ENCODE assay signal across 8 cellular contexts in the genomic region with DNA sequence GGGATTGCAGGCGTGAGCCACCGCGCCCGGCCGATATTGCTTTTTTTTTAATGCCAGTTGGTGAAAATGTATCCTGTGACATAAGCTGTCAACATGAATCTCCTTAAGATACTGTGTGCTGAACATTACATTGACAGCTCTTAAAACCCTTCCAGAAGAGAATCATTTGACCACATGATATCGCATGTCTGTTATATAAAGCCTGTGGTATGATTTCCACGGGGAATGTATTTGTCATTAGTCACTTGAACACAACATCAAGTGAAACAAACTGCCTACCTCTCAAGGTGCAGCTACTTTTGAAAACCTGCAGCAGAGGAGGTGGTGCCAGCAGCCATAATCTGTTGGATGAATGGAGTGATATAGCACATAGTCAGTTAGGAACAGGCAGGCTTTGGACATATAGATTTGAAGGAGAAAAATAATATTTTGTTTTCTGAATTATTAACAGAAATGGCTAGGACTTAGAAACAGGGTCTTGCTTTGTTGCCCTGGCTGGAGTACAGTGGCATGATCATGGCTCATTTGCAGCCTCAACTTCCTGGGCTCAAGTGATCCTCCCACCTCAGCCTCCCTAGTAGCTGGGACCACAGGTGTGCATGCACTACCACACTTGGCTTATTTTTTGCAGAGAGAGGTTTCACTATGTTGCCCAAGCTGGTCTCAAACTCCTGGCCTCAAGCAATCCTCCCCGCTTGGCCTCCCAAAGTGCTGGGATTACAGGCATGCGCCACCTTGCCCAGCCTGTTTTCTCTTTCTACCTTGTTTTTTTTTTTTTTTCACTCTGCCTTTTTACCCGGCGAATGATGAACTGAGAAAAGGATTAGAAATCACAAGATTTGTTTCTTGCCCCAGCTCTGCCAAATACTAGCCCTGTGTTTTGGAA.
DNase-seq lines count a peak whose midpoint lies in the region; ATAC-seq, FAIRE-seq and TF ChIP-seq lines count a peak whose summit lies in the region.

No MANE protein-coding gene starts in this region.

- TF ChIP-seq EP300 in A549 (IDR thresholded peaks at IDR 0.05) = no peak
- TF ChIP-seq EP300 in suprapubic skin (IDR thresholded peaks at IDR 0.05) = no peak

- H3K9me3 ChIP-seq in A549 = no peaks in the 10 kb centered on the region
- H3K9me3 ChIP-seq in suprapubic skin = no peaks in the 10 kb centered on the region

- H3K4me1 ChIP-seq in A549 = peaks cover 25% of the 10 kb centered on the region
- H3K4me1 ChIP-seq in suprapubic skin = peaks cover 26% of the 10 kb centered on the region

- CTCF ChIA-PET in A549 (lab: Yijun Ruan, JAX) = interaction anchor here (1.1 to 1.5 kb wide), 4 partner anchors 17 to 534 kb away, joined by 3 to 7 read pairs (median 4); no protein-coding TSS in a partner anchor

- no peak for TF ChIP-seq POLR2A in A549 (IDR thresholded peaks at IDR 0.05; ENCODE audit: low read length)
- no peak for TF ChIP-seq POLR2A in suprapubic skin (IDR thresholded peaks at IDR 0.05)

- POLR2A ChIA-PET in A549 (lab: Yijun Ruan, JAX) = interaction anchor here (0.7 kb wide), 1 partner anchor 63 kb away, joined by 7 read pairs; no protein-coding TSS in a partner anchor

- H3K27me3 ChIP-seq in suprapubic skin = no peaks in the 10 kb centered on the region

- H3K27ac ChIP-seq in A549 = peak overlapping the region; percentile 83 to 87
- peak overlapping the region; percentile 85 for H3K27ac ChIP-seq in VCaP
- peak overlapping the region; percentile 79 for H3K27ac ChIP-seq in suprapubic skin

- DNase-seq in A549 (ENCODE audit: low read depth in 1 of 2, low spot score in 1 of 2) = no peak
- peak; percentile 36 for DNase-seq in iris pigment epithelial cell (ENCODE audit: low read depth)
- DNase-seq in suprapubic skin (ENCODE audit: low spot score in 2 of 2) = no peak
- DNase-seq in cerebellar nuclear complex (lab: John Stamatoyannopoulos, UW) = no peak
- no peak for DNase-seq in NCI-H526 treated with DMSO at 0.1 percent for 48 hours (lab: John Stamatoyannopoulos, UW)

- TF ChIP-seq RAD21 in A549 (conservative IDR thresholded peaks at IDR 0.05 in 1 of 2, IDR thresholded peaks at IDR 0.05 in 1 of 2) = no peak

- H3K4me2 ChIP-seq in A549 = peak overlapping the region; percentile 89

- FAIRE-seq in A549 (lab: Jason Lieb, UNC) = no peak

- H3K36me3 ChIP-seq in suprapubic skin = peaks cover 5% of the 10 kb centered on the region

- peak; percentile 23 to 25; a peak in 2 of 6 replicates for ATAC-seq in A549
- ATAC-seq in GM21737 (IDR thresholded peaks at IDR 0.05; ENCODE audit: unreplicated experiment) = peak; percentile 23
- ATAC-seq in GM19023 (IDR thresholded peaks at IDR 0.05; ENCODE audit: unreplicated experiment) = no peak

- TF ChIP-seq CTCF in A549 (IDR thresholded peaks at IDR 0.05) (no peak), VCaP (conservative IDR thresholded peaks at IDR 0.05) (no peak), suprapubic skin (IDR thresholded peaks at IDR 0.05) (no peak)

- WGBS in A549 (ENCODE audit: missing lambda C conversion rate) = 80% methylated on average over 11 of the region's 11 CpGs
- 70% methylated on average over 11 of the region's 11 CpGs for WGBS in suprapubic skin

- H3K4me3 ChIP-seq in A549 (0 out of 3 replicates have a peak overlapping the region, but pooled peaks have one; percentile 16), suprapubic skin (peak overlapping the region; percentile 36)

TF ChIP-seq in A549, 52 proteins besides CTCF, POLR2A, EP300 and RAD21:
- TF ChIP-seq, protein P1, sequence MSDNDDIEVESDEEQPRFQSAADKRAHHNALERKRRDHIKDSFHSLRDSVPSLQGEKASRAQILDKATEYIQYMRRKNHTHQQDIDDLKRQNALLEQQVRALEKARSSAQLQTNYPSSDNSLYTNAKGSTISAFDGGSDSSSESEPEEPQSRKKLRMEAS (IDR thresholded peaks at IDR 0.05) = no peak
- TF ChIP-seq, protein P2, sequence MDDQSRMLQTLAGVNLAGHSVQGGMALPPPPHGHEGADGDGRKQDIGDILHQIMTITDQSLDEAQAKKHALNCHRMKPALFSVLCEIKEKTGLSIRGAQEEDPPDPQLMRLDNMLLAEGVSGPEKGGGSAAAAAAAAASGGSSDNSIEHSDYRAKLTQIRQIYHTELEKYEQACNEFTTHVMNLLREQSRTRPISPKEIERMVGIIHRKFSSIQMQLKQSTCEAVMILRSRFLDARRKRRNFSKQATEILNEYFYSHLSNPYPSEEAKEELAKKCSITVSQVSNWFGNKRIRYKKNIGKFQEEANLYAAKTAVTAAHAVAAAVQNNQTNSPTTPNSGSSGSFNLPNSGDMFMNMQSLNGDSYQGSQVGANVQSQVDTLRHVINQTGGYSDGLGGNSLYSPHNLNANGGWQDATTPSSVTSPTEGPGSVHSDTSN (IDR thresholded peaks at IDR 0.05) = no peak
- TF ChIP-seq EHMT2 (IDR thresholded peaks at IDR 0.05; ENCODE audit: low read depth) = no peak
- no peak for TF ChIP-seq JUNB (IDR thresholded peaks at IDR 0.05)
- no peak for TF ChIP-seq CBX2 (IDR thresholded peaks at IDR 0.05; ENCODE audit: borderline replicate concordance, low read depth)
- no peak for TF ChIP-seq KDM5A (IDR thresholded peaks at IDR 0.05)
- no peak for TF ChIP-seq NFE2L2 (conservative IDR thresholded peaks at IDR 0.05; ENCODE audit: low read length)
- no peak for TF ChIP-seq MAZ (IDR thresholded peaks at IDR 0.05; ENCODE audit: borderline replicate concordance, low read depth, low read length)
- TF ChIP-seq TFCP2L1 (CRISPR knock-in tag; IDR thresholded peaks at IDR 0.05) = no peak
- TF ChIP-seq HEYL (CRISPR knock-in tag; IDR thresholded peaks at IDR 0.05) = no peak
- TF ChIP-seq HDAC2 (IDR thresholded peaks at IDR 0.05) = no peak
- TF ChIP-seq RNF2 (IDR thresholded peaks at IDR 0.05; ENCODE audit: borderline replicate concordance, low read depth) = no peak
- TF ChIP-seq SMC3 (IDR thresholded peaks at IDR 0.05) = no peak
- TF ChIP-seq ESRRA (IDR thresholded peaks at IDR 0.05; ENCODE audit: borderline replicate concordance, low read length) = no peak
- TF ChIP-seq, protein P3, sequence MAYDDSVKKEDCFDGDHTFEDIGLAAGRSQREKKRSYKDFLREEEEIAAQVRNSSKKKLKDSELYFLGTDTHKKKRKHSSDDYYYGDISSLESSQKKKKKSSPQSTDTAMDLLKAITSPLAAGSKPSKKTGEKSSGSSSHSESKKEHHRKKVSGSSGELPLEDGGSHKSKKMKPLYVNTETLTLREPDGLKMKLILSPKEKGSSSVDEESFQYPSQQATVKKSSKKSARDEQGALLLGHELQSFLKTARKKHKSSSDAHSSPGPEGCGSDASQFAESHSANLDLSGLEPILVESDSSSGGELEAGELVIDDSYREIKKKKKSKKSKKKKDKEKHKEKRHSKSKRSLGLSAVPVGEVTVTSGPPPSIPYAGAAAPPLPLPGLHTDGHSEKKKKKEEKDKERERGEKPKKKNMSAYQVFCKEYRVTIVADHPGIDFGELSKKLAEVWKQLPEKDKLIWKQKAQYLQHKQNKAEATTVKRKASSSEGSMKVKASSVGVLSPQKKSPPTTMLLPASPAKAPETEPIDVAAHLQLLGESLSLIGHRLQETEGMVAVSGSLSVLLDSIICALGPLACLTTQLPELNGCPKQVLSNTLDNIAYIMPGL (CRISPR knock-in tag; IDR thresholded peaks at IDR 0.05; ENCODE audit: borderline replicate concordance) = no peak
- TF ChIP-seq, protein P4, sequence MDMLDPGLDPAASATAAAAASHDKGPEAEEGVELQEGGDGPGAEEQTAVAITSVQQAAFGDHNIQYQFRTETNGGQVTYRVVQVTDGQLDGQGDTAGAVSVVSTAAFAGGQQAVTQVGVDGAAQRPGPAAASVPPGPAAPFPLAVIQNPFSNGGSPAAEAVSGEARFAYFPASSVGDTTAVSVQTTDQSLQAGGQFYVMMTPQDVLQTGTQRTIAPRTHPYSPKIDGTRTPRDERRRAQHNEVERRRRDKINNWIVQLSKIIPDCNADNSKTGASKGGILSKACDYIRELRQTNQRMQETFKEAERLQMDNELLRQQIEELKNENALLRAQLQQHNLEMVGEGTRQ (IDR thresholded peaks at IDR 0.05) = no peak
- TF ChIP-seq, protein P5, sequence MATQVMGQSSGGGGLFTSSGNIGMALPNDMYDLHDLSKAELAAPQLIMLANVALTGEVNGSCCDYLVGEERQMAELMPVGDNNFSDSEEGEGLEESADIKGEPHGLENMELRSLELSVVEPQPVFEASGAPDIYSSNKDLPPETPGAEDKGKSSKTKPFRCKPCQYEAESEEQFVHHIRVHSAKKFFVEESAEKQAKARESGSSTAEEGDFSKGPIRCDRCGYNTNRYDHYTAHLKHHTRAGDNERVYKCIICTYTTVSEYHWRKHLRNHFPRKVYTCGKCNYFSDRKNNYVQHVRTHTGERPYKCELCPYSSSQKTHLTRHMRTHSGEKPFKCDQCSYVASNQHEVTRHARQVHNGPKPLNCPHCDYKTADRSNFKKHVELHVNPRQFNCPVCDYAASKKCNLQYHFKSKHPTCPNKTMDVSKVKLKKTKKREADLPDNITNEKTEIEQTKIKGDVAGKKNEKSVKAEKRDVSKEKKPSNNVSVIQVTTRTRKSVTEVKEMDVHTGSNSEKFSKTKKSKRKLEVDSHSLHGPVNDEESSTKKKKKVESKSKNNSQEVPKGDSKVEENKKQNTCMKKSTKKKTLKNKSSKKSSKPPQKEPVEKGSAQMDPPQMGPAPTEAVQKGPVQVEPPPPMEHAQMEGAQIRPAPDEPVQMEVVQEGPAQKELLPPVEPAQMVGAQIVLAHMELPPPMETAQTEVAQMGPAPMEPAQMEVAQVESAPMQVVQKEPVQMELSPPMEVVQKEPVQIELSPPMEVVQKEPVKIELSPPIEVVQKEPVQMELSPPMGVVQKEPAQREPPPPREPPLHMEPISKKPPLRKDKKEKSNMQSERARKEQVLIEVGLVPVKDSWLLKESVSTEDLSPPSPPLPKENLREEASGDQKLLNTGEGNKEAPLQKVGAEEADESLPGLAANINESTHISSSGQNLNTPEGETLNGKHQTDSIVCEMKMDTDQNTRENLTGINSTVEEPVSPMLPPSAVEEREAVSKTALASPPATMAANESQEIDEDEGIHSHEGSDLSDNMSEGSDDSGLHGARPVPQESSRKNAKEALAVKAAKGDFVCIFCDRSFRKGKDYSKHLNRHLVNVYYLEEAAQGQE (IDR thresholded peaks at IDR 0.05) = no peak
